22 cellular contexts compared by ENCODE assay signal in genomic region chr17:35855965-35856364, GRCh38.
"Had no signal": no experiment of that assay in that cellular context is flagged by ENCODE, and none has a peak within 500 bp of the region (broad histone marks: within the 10 kb centered on the region; RNA-seq: fewer than 3 reads in every experiment).

No MANE protein-coding gene starts in this region.

- H3K27ac Mint-ChIP-seq: activated naive CD4-positive, alpha-beta T cell treated with anti-CD3 and anti-CD28 coated beads, Interleukin-2, amount 10 ng/mL, durations not matched to agents 7 days and 5 days had no signal

- H3K9me3 Mint-ChIP-seq: activated naive CD4-positive, alpha-beta T cell treated with anti-CD3 and anti-CD28 coated beads, Interleukin-2, amount 10 ng/mL, durations not matched to agents 7 days and 5 days; activated T-cell treated with anti-CD3 and anti-CD28 coated beads, Interleukin-2, amount 50 U/mL, for 72 hours had no signal

- H3K27me3 Mint-ChIP-seq: activated naive CD4-positive, alpha-beta T cell treated with anti-CD3 and anti-CD28 coated beads, Interleukin-2, amount 10 ng/mL, durations not matched to agents 7 days and 5 days had no signal

- DNase-seq: activated CD4-positive, alpha-beta T cell treated with anti-CD3 and anti-CD28 coated beads for 1 hour; activated CD8-positive, alpha-beta memory T cell treated with anti-CD3 and anti-CD28 coated beads, Interleukin-2, amount 50 U/mL, for 48 hours; activated effector memory CD4-positive, alpha-beta T cell treated with anti-CD3 and anti-CD28 coated beads, Interleukin-2, amount 50 U/mL, for 16 hours; activated naive CD4-positive, alpha-beta T cell treated with anti-CD3 and anti-CD28 coated beads, Interleukin-2, amount 10 ng/mL, durations not matched to agents 7 days and 5 days; adrenal gland; brain microvascular endothelial cell; dermis blood vessel endothelial cell; effector CD8-positive, alpha-beta T cell; foreskin keratinocyte; kidney; lower lobe of right lung; mesendoderm; mucosa of descending colon; ovary; psoas muscle; spleen; stimulated activated CD4-positive, alpha-beta T cell treated with anti-CD3 and anti-CD28 coated beads, Interleukin-4, amount 100 ng/mL, for 1 hour; stimulated activated naive CD8-positive, alpha-beta T cell treated with anti-CD3 and anti-CD28 coated beads, Interleukin-15, Interleukin-2, amounts not matched to agents 100 U/mL and 50 U/mL, for 24 hours; T-helper 9 cell had no signal

- H3K4me1 Mint-ChIP-seq: activated naive CD4-positive, alpha-beta T cell treated with anti-CD3 and anti-CD28 coated beads, Interleukin-2, amount 10 ng/mL, durations not matched to agents 7 days and 5 days had no signal

- ATAC-seq: foreskin keratinocyte, left lobe of liver, mucosa of descending colon, psoas muscle, SK-N-SH treated with all-trans-retinoic acid at 6 μM for 48 hours had no signal

- H3K4me3 Mint-ChIP-seq: activated naive CD4-positive, alpha-beta T cell treated with anti-CD3 and anti-CD28 coated beads, Interleukin-2, amount 10 ng/mL, durations not matched to agents 7 days and 5 days; activated T-cell treated with anti-CD3 and anti-CD28 coated beads, Interleukin-2, amount 50 U/mL, for 72 hours had no signal
